In the genomic region with DNA sequence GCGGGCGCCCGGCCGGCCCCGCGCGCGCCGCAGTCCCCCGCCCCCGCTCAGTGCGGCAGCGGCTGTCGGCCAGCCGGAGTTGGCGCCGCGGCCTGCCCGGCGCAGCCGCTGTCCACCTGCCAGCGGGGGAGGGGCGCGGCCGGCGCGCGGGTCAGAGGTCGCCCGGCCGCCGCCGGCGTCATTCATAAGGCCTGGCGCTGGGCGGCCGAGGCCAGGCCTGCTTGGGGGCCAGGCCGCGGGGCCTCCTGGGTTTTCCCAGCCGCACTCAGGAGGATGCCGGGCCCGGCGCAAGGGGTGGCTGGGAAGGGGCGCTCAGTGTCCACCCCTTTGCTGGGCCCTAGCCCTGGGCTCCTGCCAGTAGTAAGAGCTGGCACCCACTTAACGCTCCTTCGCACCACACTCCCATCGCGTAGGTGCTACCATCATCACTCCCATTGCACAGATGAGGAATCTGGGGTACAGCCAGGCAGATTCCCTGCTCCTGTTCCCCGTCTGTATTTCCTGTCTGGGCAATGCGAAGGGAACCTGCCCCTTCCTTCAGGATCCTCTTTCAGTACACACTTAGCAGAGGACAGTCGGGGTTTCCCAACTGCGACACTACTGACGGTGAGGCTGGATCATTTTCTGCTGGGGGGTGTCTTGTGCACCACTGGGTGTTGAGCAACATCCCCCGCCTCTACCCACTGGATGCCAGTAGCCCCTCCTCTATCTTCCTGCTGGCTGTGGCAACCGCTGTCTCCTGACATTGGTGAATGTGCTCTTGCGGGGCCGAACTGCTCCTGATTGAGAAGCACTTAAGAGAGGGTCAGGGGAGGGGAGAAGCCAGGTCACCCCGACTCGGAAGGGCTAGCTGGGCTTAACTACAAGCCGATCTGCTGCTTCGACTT, we compare ENCODE assay signal across 2 cellular contexts.
A peak's percentile ranks its signal among the peaks of the same experiment; 100 is the strongest.
TF ChIP-seq lines count a peak whose summit lies in the region.

No MANE protein-coding gene starts in this region.

TF ChIP-seq in SK-N-SH, 30 proteins besides CTCF, POLR2A, EP300 and RAD21:
- TF ChIP-seq SIN3A (IDR thresholded peaks at IDR 0.05; ENCODE audit: borderline replicate concordance, low read depth, low read length) = no peak
- no peak for TF ChIP-seq CHD2 (IDR thresholded peaks at IDR 0.05; ENCODE audit: low read length, partially characterized antibody)
- peak; percentile 38; the same call in 1 of the 2 replicates for TF ChIP-seq MXI1 (IDR thresholded peaks at IDR 0.05; ENCODE audit: low read depth, low read length)
- no peak for TF ChIP-seq FOXM1 (IDR thresholded peaks at IDR 0.05; ENCODE audit: low read depth)
- TF ChIP-seq, protein P1, sequence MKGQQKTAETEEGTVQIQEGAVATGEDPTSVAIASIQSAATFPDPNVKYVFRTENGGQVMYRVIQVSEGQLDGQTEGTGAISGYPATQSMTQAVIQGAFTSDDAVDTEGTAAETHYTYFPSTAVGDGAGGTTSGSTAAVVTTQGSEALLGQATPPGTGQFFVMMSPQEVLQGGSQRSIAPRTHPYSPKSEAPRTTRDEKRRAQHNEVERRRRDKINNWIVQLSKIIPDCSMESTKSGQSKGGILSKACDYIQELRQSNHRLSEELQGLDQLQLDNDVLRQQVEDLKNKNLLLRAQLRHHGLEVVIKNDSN (IDR thresholded peaks at IDR 0.05; ENCODE audit: borderline replicate concordance, low read depth) = no peak
- peak; percentile 35; the same call in 1 of the 2 replicates for TF ChIP-seq NRF1 (IDR thresholded peaks at IDR 0.05; ENCODE audit: low read depth, low read length)
- TF ChIP-seq, protein P2, sequence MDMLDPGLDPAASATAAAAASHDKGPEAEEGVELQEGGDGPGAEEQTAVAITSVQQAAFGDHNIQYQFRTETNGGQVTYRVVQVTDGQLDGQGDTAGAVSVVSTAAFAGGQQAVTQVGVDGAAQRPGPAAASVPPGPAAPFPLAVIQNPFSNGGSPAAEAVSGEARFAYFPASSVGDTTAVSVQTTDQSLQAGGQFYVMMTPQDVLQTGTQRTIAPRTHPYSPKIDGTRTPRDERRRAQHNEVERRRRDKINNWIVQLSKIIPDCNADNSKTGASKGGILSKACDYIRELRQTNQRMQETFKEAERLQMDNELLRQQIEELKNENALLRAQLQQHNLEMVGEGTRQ (IDR thresholded peaks at IDR 0.05; ENCODE audit: borderline replicate concordance, low read depth, low read length) = no peak
- no peak for TF ChIP-seq FOXJ3 (CRISPR knock-in tag; IDR thresholded peaks at IDR 0.05)
- TF ChIP-seq, protein P3, sequence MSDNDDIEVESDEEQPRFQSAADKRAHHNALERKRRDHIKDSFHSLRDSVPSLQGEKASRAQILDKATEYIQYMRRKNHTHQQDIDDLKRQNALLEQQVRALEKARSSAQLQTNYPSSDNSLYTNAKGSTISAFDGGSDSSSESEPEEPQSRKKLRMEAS (IDR thresholded peaks at IDR 0.05; ENCODE audit: low read depth) = 0 out of 2 replicates have a peak, but pooled peaks have one; percentile 12

TF ChIP-seq in GM12878, 131 proteins besides CTCF, POLR2A, EP300 and RAD21 (continues in another document):
- TF ChIP-seq CREB1 (IDR thresholded peaks at IDR 0.05; ENCODE audit: low read depth) = no peak
- TF ChIP-seq GABPA (IDR thresholded peaks at IDR 0.05; ENCODE audit: low read depth) = no peak
- TF ChIP-seq YY1 (IDR thresholded peaks at IDR 0.05; ENCODE audit: low read depth, low read length) = peak; percentile 12; the same call in 1 of the 2 replicates
- no peak for TF ChIP-seq RBBP5 (conservative IDR thresholded peaks at IDR 0.05)
- TF ChIP-seq SMAD1 (IDR thresholded peaks at IDR 0.05; ENCODE audit: low read depth, partially characterized antibody) = no peak
- TF ChIP-seq MXI1 (IDR thresholded peaks at IDR 0.05; ENCODE audit: low read depth, low read length) = no peak
- TF ChIP-seq MYC (IDR thresholded peaks at IDR 0.05; ENCODE audit: insufficient read depth, insufficient read length, insufficient replicate concordance, low read length, severe bottlenecking) = no peak
- TF ChIP-seq NBN (IDR thresholded peaks at IDR 0.05) = no peak
- no peak for TF ChIP-seq RUNX3 (IDR thresholded peaks at IDR 0.05; ENCODE audit: low read length)
- TF ChIP-seq TCF12 (IDR thresholded peaks at IDR 0.05; ENCODE audit: low read depth, low read length) = peak; percentile 55; the same call in 1 of the 2 replicates
- no peak for TF ChIP-seq RELA (IDR thresholded peaks at IDR 0.05; ENCODE audit: borderline replicate concordance, partially characterized antibody)
- TF ChIP-seq SMARCA5 (IDR thresholded peaks at IDR 0.05) = 0 out of 2 replicates have a peak, but pooled peaks have one; percentile 81
- TF ChIP-seq HCFC1 (IDR thresholded peaks at IDR 0.05; ENCODE audit: low read length) = peak; percentile 20; the same call in 1 of the 2 replicates
- TF ChIP-seq ZNF207 (IDR thresholded peaks at IDR 0.05; ENCODE audit: borderline replicate concordance) = 0 out of 2 replicates have a peak, but pooled peaks have one; percentile 38
- TF ChIP-seq, protein P4, sequence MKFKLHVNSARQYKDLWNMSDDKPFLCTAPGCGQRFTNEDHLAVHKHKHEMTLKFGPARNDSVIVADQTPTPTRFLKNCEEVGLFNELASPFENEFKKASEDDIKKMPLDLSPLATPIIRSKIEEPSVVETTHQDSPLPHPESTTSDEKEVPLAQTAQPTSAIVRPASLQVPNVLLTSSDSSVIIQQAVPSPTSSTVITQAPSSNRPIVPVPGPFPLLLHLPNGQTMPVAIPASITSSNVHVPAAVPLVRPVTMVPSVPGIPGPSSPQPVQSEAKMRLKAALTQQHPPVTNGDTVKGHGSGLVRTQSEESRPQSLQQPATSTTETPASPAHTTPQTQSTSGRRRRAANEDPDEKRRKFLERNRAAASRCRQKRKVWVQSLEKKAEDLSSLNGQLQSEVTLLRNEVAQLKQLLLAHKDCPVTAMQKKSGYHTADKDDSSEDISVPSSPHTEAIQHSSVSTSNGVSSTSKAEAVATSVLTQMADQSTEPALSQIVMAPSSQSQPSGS (IDR thresholded peaks at IDR 0.05; ENCODE audit: low read length) = no peak
- peak; percentile 75; the same call in 1 of the 2 replicates for TF ChIP-seq LARP7 (IDR thresholded peaks at IDR 0.05)
- TF ChIP-seq TCF3 (IDR thresholded peaks at IDR 0.05; ENCODE audit: borderline replicate concordance, insufficient read depth, low read depth, low read length) = 0 out of 2 replicates have a peak, but pooled peaks have one; percentile 15
- TF ChIP-seq EGR1 (IDR thresholded peaks at IDR 0.05; ENCODE audit: borderline replicate concordance in 1 of 2, low read depth in 2 of 2, low read length in 2 of 2) = peak in 1 of 2 experiments; percentile 69; a peak in 1 of 3 replicates
- TF ChIP-seq, protein P5, sequence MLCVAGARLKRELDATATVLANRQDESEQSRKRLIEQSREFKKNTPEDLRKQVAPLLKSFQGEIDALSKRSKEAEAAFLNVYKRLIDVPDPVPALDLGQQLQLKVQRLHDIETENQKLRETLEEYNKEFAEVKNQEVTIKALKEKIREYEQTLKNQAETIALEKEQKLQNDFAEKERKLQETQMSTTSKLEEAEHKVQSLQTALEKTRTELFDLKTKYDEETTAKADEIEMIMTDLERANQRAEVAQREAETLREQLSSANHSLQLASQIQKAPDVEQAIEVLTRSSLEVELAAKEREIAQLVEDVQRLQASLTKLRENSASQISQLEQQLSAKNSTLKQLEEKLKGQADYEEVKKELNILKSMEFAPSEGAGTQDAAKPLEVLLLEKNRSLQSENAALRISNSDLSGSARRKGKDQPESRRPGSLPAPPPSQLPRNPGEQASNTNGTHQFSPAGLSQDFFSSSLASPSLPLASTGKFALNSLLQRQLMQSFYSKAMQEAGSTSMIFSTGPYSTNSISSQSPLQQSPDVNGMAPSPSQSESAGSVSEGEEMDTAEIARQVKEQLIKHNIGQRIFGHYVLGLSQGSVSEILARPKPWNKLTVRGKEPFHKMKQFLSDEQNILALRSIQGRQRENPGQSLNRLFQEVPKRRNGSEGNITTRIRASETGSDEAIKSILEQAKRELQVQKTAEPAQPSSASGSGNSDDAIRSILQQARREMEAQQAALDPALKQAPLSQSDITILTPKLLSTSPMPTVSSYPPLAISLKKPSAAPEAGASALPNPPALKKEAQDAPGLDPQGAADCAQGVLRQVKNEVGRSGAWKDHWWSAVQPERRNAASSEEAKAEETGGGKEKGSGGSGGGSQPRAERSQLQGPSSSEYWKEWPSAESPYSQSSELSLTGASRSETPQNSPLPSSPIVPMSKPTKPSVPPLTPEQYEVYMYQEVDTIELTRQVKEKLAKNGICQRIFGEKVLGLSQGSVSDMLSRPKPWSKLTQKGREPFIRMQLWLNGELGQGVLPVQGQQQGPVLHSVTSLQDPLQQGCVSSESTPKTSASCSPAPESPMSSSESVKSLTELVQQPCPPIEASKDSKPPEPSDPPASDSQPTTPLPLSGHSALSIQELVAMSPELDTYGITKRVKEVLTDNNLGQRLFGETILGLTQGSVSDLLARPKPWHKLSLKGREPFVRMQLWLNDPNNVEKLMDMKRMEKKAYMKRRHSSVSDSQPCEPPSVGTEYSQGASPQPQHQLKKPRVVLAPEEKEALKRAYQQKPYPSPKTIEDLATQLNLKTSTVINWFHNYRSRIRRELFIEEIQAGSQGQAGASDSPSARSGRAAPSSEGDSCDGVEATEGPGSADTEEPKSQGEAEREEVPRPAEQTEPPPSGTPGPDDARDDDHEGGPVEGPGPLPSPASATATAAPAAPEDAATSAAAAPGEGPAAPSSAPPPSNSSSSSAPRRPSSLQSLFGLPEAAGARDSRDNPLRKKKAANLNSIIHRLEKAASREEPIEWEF (IDR thresholded peaks at IDR 0.05; ENCODE audit: insufficient replicate concordance, low read depth, low read length) = no peak
- TF ChIP-seq, protein P6, sequence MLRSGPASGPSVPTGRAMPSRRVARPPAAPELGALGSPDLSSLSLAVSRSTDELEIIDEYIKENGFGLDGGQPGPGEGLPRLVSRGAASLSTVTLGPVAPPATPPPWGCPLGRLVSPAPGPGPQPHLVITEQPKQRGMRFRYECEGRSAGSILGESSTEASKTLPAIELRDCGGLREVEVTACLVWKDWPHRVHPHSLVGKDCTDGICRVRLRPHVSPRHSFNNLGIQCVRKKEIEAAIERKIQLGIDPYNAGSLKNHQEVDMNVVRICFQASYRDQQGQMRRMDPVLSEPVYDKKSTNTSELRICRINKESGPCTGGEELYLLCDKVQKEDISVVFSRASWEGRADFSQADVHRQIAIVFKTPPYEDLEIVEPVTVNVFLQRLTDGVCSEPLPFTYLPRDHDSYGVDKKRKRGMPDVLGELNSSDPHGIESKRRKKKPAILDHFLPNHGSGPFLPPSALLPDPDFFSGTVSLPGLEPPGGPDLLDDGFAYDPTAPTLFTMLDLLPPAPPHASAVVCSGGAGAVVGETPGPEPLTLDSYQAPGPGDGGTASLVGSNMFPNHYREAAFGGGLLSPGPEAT (IDR thresholded peaks at IDR 0.05; ENCODE audit: low read depth) = peak; percentile 61; the same call in 1 of the 2 replicates
- 0 out of 2 replicates have a peak, but pooled peaks have one; percentile 51 for TF ChIP-seq BACH1 (IDR thresholded peaks at IDR 0.05; ENCODE audit: borderline replicate concordance)
- TF ChIP-seq, protein P7, sequence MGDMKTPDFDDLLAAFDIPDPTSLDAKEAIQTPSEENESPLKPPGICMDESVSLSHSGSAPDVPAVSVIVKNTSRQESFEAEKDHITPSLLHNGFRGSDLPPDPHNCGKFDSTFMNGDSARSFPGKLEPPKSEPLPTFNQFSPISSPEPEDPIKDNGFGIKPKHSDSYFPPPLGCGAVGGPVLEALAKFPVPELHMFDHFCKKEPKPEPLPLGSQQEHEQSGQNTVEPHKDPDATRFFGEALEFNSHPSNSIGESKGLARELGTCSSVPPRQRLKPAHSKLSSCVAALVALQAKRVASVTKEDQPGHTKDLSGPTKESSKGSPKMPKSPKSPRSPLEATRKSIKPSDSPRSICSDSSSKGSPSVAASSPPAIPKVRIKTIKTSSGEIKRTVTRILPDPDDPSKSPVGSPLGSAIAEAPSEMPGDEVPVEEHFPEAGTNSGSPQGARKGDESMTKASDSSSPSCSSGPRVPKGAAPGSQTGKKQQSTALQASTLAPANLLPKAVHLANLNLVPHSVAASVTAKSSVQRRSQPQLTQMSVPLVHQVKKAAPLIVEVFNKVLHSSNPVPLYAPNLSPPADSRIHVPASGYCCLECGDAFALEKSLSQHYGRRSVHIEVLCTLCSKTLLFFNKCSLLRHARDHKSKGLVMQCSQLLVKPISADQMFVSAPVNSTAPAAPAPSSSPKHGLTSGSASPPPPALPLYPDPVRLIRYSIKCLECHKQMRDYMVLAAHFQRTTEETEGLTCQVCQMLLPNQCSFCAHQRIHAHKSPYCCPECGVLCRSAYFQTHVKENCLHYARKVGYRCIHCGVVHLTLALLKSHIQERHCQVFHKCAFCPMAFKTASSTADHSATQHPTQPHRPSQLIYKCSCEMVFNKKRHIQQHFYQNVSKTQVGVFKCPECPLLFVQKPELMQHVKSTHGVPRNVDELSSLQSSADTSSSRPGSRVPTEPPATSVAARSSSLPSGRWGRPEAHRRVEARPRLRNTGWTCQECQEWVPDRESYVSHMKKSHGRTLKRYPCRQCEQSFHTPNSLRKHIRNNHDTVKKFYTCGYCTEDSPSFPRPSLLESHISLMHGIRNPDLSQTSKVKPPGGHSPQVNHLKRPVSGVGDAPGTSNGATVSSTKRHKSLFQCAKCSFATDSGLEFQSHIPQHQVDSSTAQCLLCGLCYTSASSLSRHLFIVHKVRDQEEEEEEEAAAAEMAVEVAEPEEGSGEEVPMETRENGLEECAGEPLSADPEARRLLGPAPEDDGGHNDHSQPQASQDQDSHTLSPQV (IDR thresholded peaks at IDR 0.05) = no peak
- no peak for TF ChIP-seq CBFB (IDR thresholded peaks at IDR 0.05; ENCODE audit: low read depth)
- TF ChIP-seq ATF7 (IDR thresholded peaks at IDR 0.05; ENCODE audit: low read depth) = no peak
- no peak for TF ChIP-seq SUZ12 (IDR thresholded peaks at IDR 0.05; ENCODE audit: unreplicated experiment)
- TF ChIP-seq, protein P8, sequence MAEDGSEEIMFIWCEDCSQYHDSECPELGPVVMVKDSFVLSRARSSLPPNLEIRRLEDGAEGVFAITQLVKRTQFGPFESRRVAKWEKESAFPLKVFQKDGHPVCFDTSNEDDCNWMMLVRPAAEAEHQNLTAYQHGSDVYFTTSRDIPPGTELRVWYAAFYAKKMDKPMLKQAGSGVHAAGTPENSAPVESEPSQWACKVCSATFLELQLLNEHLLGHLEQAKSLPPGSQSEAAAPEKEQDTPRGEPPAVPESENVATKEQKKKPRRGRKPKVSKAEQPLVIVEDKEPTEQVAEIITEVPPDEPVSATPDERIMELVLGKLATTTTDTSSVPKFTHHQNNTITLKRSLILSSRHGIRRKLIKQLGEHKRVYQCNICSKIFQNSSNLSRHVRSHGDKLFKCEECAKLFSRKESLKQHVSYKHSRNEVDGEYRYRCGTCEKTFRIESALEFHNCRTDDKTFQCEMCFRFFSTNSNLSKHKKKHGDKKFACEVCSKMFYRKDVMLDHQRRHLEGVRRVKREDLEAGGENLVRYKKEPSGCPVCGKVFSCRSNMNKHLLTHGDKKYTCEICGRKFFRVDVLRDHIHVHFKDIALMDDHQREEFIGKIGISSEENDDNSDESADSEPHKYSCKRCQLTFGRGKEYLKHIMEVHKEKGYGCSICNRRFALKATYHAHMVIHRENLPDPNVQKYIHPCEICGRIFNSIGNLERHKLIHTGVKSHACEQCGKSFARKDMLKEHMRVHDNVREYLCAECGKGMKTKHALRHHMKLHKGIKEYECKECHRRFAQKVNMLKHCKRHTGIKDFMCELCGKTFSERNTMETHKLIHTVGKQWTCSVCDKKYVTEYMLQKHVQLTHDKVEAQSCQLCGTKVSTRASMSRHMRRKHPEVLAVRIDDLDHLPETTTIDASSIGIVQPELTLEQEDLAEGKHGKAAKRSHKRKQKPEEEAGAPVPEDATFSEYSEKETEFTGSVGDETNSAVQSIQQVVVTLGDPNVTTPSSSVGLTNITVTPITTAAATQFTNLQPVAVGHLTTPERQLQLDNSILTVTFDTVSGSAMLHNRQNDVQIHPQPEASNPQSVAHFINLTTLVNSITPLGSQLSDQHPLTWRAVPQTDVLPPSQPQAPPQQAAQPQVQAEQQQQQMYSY (CRISPR knock-in tag; IDR thresholded peaks at IDR 0.05) = no peak
- TF ChIP-seq NR2C2 (IDR thresholded peaks at IDR 0.05; ENCODE audit: borderline replicate concordance, control insufficient read depth, insufficient read length, low read depth) = peak; percentile 61
- TF ChIP-seq RCOR1 (conservative IDR thresholded peaks at IDR 0.05; ENCODE audit: low read depth, low read length) = no peak
- TF ChIP-seq ZNF24 (IDR thresholded peaks at IDR 0.05) = no peak
- no peak for TF ChIP-seq SREBF1 (IDR thresholded peaks at IDR 0.05; ENCODE audit: low read length)
